In the genomic region with DNA sequence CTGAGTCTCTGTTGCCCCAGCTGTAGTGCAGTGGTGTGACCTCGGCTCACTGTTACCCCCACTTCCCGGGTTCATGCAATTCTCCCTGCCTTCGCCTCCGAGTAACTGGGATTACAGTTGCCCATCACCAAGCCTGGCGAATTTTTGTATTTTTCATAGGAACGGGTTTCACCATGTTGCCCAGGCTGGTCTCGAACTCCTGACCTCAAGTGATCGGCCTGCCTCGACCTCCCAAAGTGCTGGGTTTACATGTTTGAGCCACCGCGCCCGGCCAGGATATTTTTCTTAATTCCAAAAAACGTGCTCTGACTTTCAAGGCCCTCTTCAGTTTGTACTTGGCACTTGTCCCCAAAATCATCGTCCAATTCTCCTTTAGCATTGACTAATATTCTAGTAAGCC, we compare ENCODE assay signal across 31 cellular contexts.
A peak's percentile ranks its signal among the peaks of the same experiment; 100 is the strongest.
DNase-seq lines count a peak whose midpoint lies in the region; ATAC-seq and TF ChIP-seq lines count a peak whose summit lies in the region.
"Had no signal": no experiment of that assay in that cellular context is flagged by ENCODE, and none has a peak within 500 bp of the region (broad histone marks: within the 10 kb centered on the region; RNA-seq: fewer than 3 reads in every experiment).

No MANE protein-coding gene starts in this region.

- H3K4me1 Mint-ChIP-seq in MCF 10A (ENCODE audit: insufficient read depth, unreplicated experiment): peaks cover 11% of the 10 kb centered on the region
- H3K4me1 Mint-ChIP-seq: B cell; CD14-positive monocyte; CD4-positive, alpha-beta memory T cell; CD4-positive, CD25-positive, alpha-beta regulatory T cell; CD8-positive, alpha-beta memory T cell had no signal

- no peaks in the 10 kb centered on the region for H3K36me3 Mint-ChIP-seq in MCF 10A (ENCODE audit: insufficient read depth, unreplicated experiment)
- H3K36me3 Mint-ChIP-seq: CD14-positive monocyte; CD4-positive, alpha-beta memory T cell; CD4-positive, CD25-positive, alpha-beta regulatory T cell; CD8-positive, alpha-beta memory T cell; CD8-positive, alpha-beta T cell had no signal

- no peak for DNase-seq in MCF 10A (ENCODE audit: unreplicated experiment)
- no peak for DNase-seq in breast epithelium (ENCODE audit: low spot score in 2 of 2)
- DNase-seq in astrocyte of the cerebellum (ENCODE audit: low read depth): peak; percentile 11
- peak; percentile 13 for DNase-seq in medulla oblongata (ENCODE audit: extremely low spot score)
- no peak for DNase-seq in activated gamma-delta T cell treated with Interleukin-2 at 50 U/mL for 16 hours
- DNase-seq: 8988T; ACHN; AML-193; BE2C; Caco-2; Calu3; CD4-positive, alpha-beta memory T cell; CD4-positive, alpha-beta T cell; CD4-positive, CD25-positive, alpha-beta regulatory T cell; CD8-positive, alpha-beta memory T cell; CD8-positive, alpha-beta T cell; COR-L47; DMS 273 treated with DMSO at 0.1 percent for 48 hours; DMS153; DMS79; DMS79 treated with DMSO at 0.1 percent for 48 hours; DND-41; EL had no signal

- H3K4me1 ChIP-seq in breast epithelium: no peaks in the 10 kb centered on the region
- H3K4me1 ChIP-seq: A549; BE2C; BLaER1; BLaER1 treated with 17β-estradiol and CSF1 and Interleukin-3, amounts not matched to agents 10 nM and 100 nM; Caco-2 had no signal

- no peaks in the 10 kb centered on the region for H3K36me3 ChIP-seq in breast epithelium
- H3K36me3 ChIP-seq: BE2C; BLaER1; BLaER1 treated with 17β-estradiol and CSF1 and Interleukin-3, amounts not matched to agents 10 nM and 100 nM had no signal

- CTCF ChIA-PET in MCF 10A (lab: Yijun Ruan, JAX): no interaction called here

- no peak overlapping the region for H3K27ac ChIP-seq in breast epithelium
- H3K27ac ChIP-seq: 22Rv1; A549; BLaER1; BLaER1 treated with 17β-estradiol and CSF1 and Interleukin-3, amounts not matched to agents 10 nM and 100 nM; C4-2B had no signal

- H3K4me3 ChIP-seq in breast epithelium (no peak overlapping the region), astrocyte of the cerebellum (ENCODE audit: low read depth, low read length) (no peak overlapping the region)
- H3K4me3 ChIP-seq: A549; BLaER1; BLaER1 treated with 17β-estradiol and CSF1 and Interleukin-3, amounts not matched to agents 10 nM and 100 nM had no signal

- TF ChIP-seq POLR2A in breast epithelium (IDR thresholded peaks at IDR 0.05): no peak

- peaks cover 8% of the 10 kb centered on the region for H3K9me3 Mint-ChIP-seq in MCF 10A (ENCODE audit: unreplicated experiment)

- H3K4me3 Mint-ChIP-seq in MCF 10A (ENCODE audit: unreplicated experiment): no peak overlapping the region
- H3K4me3 Mint-ChIP-seq: B cell; CD14-positive monocyte; CD4-positive, alpha-beta memory T cell; CD4-positive, alpha-beta T cell; CD4-positive, CD25-positive, alpha-beta regulatory T cell; CD8-positive, alpha-beta memory T cell; CD8-positive, alpha-beta T cell had no signal

- TF ChIP-seq CTCF in MCF 10A (IDR thresholded peaks at IDR 0.05; ENCODE audit: unreplicated experiment): no peak
- no peak for TF ChIP-seq CTCF in breast epithelium (IDR thresholded peaks at IDR 0.05)
- no peak for TF ChIP-seq CTCF in astrocyte of the cerebellum (IDR thresholded peaks at IDR 0.05; ENCODE audit: low read depth, low read length, missing control alignments)

- intact Hi-C loops in MCF 10A (cut with micrococcal nuclease): no loop called here
- intact Hi-C loops in breast epithelium (cut with DNase I; ENCODE audit: low total_unique reads): loop anchor here (10.0 kb wide), 1 partner anchor 1405 kb away; no protein-coding TSS in a partner anchor

- peak overlapping the region; percentile 46 for H3K27ac Mint-ChIP-seq in MCF 10A (ENCODE audit: low read depth, unreplicated experiment)
- H3K27ac Mint-ChIP-seq: B cell; CD14-positive monocyte; CD4-positive, alpha-beta memory T cell; CD4-positive, alpha-beta T cell; CD8-positive, alpha-beta T cell had no signal

- no TSS peak for BruUV-seq in MCF 10A (replicated peaks; lab: Mats Ljungman, UMichigan)

- POLR2A ChIA-PET in MCF 10A (lab: Yijun Ruan, JAX): no interaction called here

- H3K27me3 ChIP-seq in breast epithelium: no peaks in the 10 kb centered on the region
- H3K27me3 ChIP-seq: BE2C; BLaER1; BLaER1 treated with 17β-estradiol and CSF1 and Interleukin-3, amounts not matched to agents 10 nM and 100 nM had no signal

- no peak for ATAC-seq in GM19328 (IDR thresholded peaks at IDR 0.05; ENCODE audit: unreplicated experiment)
- ATAC-seq: A549; CD8-positive, alpha-beta T cell had no signal

- in situ Hi-C loops in astrocyte of the cerebellum (cut with HindIII; ENCODE audit: low sequenced_read_pairs): no loop called here

- no peaks in the 10 kb centered on the region for H3K9me3 ChIP-seq in breast epithelium
- H3K9me3 ChIP-seq: A549; BE2C; BLaER1; BLaER1 treated with 17β-estradiol and CSF1 and Interleukin-3, amounts not matched to agents 10 nM and 100 nM; Caco-2 had no signal

- no peaks in the 10 kb centered on the region for H3K27me3 Mint-ChIP-seq in MCF 10A (ENCODE audit: insufficient read depth, unreplicated experiment)
- H3K27me3 Mint-ChIP-seq: B cell; CD4-positive, alpha-beta memory T cell; CD4-positive, alpha-beta T cell; CD4-positive, CD25-positive, alpha-beta regulatory T cell; CD8-positive, alpha-beta memory T cell had no signal

Comparison
In these comparisons a context has a peak if more than half of its experiments do, and no peak if none do; other contexts are left out.
1. DNase-seq: peak in astrocyte of the cerebellum (single experiment) and medulla oblongata (single experiment); none in MCF 10A (single experiment), breast epithelium (0 of 2) and activated gamma-delta T cell treated with Interleukin-2 at 50 U/mL for 16 hours (single experiment).